In the genomic region with DNA sequence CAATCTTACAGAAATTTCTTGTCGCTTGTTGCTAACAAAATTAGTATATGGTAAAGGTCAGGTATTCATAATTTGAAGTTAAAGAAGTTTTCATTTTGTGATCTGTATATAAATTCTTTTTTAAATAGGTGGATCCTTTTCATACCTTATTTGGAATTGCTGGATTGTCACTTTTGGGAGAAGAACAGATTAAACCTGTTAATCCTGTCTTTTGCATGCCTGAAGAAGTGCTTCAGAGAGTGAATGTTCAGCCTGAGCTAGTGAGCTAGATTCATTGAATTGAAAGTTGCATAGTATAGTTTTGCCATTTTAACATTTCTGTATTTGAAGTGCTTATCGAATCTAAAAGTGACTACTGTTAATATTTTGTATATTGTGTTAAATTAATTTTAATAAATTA, we compare ENCODE assay signal across 23 cellular contexts. TPM values are rescaled to one million over a fixed set of nuclear protein-coding genes. Genes with fewer than 3 reads are reported as not detected.
DNase-seq lines count a peak whose midpoint lies in the region; ATAC-seq and TF ChIP-seq lines count a peak whose summit lies in the region.
"Had no signal": no experiment of that assay in that cellular context is flagged by ENCODE, and none has a peak within 500 bp of the region (broad histone marks: within the 10 kb centered on the region; RNA-seq: fewer than 3 reads in every experiment).

No MANE protein-coding gene starts in this region.

- H3K27ac Mint-ChIP-seq in stimulated activated naive CD8-positive, alpha-beta T cell treated with anti-CD3 and anti-CD28 coated beads, Interleukin-15, Interleukin-2, amounts not matched to agents 100 ng/mL and 50 ng/mL, for 24 hours: no peak overlapping the region
- H3K27ac Mint-ChIP-seq in activated naive CD8-positive, alpha-beta T cell treated with anti-CD3 and anti-CD28 coated beads, Interleukin-2, amount 50 U/mL, for 24 hours: peak overlapping the region; percentile 61
- H3K27ac Mint-ChIP-seq in type B pancreatic cell: peak overlapping the region; percentile 73
- H3K27ac Mint-ChIP-seq: GM23338, IgD-negative memory B cell had no signal

- DNase-seq in NCI-H82 (lab: John Stamatoyannopoulos, UW): peak; percentile 12
- DNase-seq in NCI-H82 treated with DMSO at 0.1 percent for 48 hours (lab: John Stamatoyannopoulos, UW; ENCODE audit: unreplicated experiment): no peak
- DNase-seq in stimulated activated naive CD8-positive, alpha-beta T cell treated with anti-CD3 and anti-CD28 coated beads, Interleukin-15, Interleukin-2, amounts not matched to agents 100 U/mL and 50 U/mL, for 24 hours: no peak
- DNase-seq in activated naive CD8-positive, alpha-beta T cell treated with anti-CD3 and anti-CD28 coated beads, Interleukin-2, amount 50 U/mL, for 24 hours: no peak
- DNase-seq in type B pancreatic cell (ENCODE audit: extremely low spot score, unreplicated experiment): no peak
- no peak for DNase-seq in islet precursor cell
- DNase-seq: CD4-positive, CD25-positive, alpha-beta regulatory T cell; DMS79; EL; GDM1; H9; NCI-H1092; NCI-H1417 treated with DMSO at 0.1 percent for 48 hours; NCI-H1694 treated with DMSO at 0.1 percent for 48 hours; NCI-H2081; NCI-H226; NCI-H510A treated with DMSO at 0.1 percent for 48 hours had no signal

- H3K27me3 Mint-ChIP-seq in stimulated activated naive CD8-positive, alpha-beta T cell treated with anti-CD3 and anti-CD28 coated beads, Interleukin-15, Interleukin-2, amounts not matched to agents 100 ng/mL and 50 ng/mL, for 24 hours: no peaks in the 10 kb centered on the region
- no peaks in the 10 kb centered on the region for H3K27me3 Mint-ChIP-seq in activated naive CD8-positive, alpha-beta T cell treated with anti-CD3 and anti-CD28 coated beads, Interleukin-2, amount 50 U/mL, for 24 hours
- H3K27me3 Mint-ChIP-seq in type B pancreatic cell: no peaks in the 10 kb centered on the region
- H3K27me3 Mint-ChIP-seq: CD4-positive, CD25-positive, alpha-beta regulatory T cell; IgD-negative memory B cell had no signal

- TF ChIP-seq CTCF in type B pancreatic cell (conservative IDR thresholded peaks at IDR 0.05): no peak

- H3K9me3 Mint-ChIP-seq in stimulated activated naive CD8-positive, alpha-beta T cell treated with anti-CD3 and anti-CD28 coated beads, Interleukin-15, Interleukin-2, amounts not matched to agents 100 ng/mL and 50 ng/mL, for 24 hours: no peaks in the 10 kb centered on the region
- H3K9me3 Mint-ChIP-seq in activated naive CD8-positive, alpha-beta T cell treated with anti-CD3 and anti-CD28 coated beads, Interleukin-2, amount 50 U/mL, for 24 hours: no peaks in the 10 kb centered on the region
- H3K9me3 Mint-ChIP-seq in type B pancreatic cell: no peaks in the 10 kb centered on the region
- H3K9me3 Mint-ChIP-seq: GM23338, H9, IgD-negative memory B cell had no signal

- ATAC-seq in stimulated activated naive CD8-positive, alpha-beta T cell treated with anti-CD3 and anti-CD28 coated beads, Interleukin-15, Interleukin-2, amounts not matched to agents 100 U/mL and 50 U/mL, for 24 hours: no peak
- ATAC-seq in activated naive CD8-positive, alpha-beta T cell treated with anti-CD3 and anti-CD28 coated beads, Interleukin-2, amount 50 U/mL, for 24 hours: no peak
- no peak for ATAC-seq in HG03469 (IDR thresholded peaks at IDR 0.05; ENCODE audit: unreplicated experiment)
- ATAC-seq: GM12878, GM23338, SK-N-SH treated with all-trans-retinoic acid at 6 μM for 48 hours had no signal

- peak overlapping the region; percentile 99 for H3K4me3 Mint-ChIP-seq in stimulated activated naive CD8-positive, alpha-beta T cell treated with anti-CD3 and anti-CD28 coated beads, Interleukin-15, Interleukin-2, amounts not matched to agents 100 ng/mL and 50 ng/mL, for 24 hours
- no peak overlapping the region for H3K4me3 Mint-ChIP-seq in activated naive CD8-positive, alpha-beta T cell treated with anti-CD3 and anti-CD28 coated beads, Interleukin-2, amount 50 U/mL, for 24 hours
- no peak overlapping the region for H3K4me3 Mint-ChIP-seq in type B pancreatic cell
- H3K4me3 Mint-ChIP-seq: CD4-positive, CD25-positive, alpha-beta regulatory T cell; GM23338; H9 had no signal

- H3K4me1 Mint-ChIP-seq in stimulated activated naive CD8-positive, alpha-beta T cell treated with anti-CD3 and anti-CD28 coated beads, Interleukin-15, Interleukin-2, amounts not matched to agents 100 ng/mL and 50 ng/mL, for 24 hours (ENCODE audit: low read depth): peaks cover 51% of the 10 kb centered on the region
- H3K4me1 Mint-ChIP-seq in activated naive CD8-positive, alpha-beta T cell treated with anti-CD3 and anti-CD28 coated beads, Interleukin-2, amount 50 U/mL, for 24 hours: peaks cover 42% of the 10 kb centered on the region
- H3K4me1 Mint-ChIP-seq in type B pancreatic cell (ENCODE audit: unreplicated experiment): peaks cover 14% of the 10 kb centered on the region

- H3K36me3 Mint-ChIP-seq in stimulated activated naive CD8-positive, alpha-beta T cell treated with anti-CD3 and anti-CD28 coated beads, Interleukin-15, Interleukin-2, amounts not matched to agents 100 ng/mL and 50 ng/mL, for 24 hours (ENCODE audit: low read depth): peaks cover 85% of the 10 kb centered on the region
- peaks cover 77% of the 10 kb centered on the region for H3K36me3 Mint-ChIP-seq in activated naive CD8-positive, alpha-beta T cell treated with anti-CD3 and anti-CD28 coated beads, Interleukin-2, amount 50 U/mL, for 24 hours (ENCODE audit: low read depth)
- H3K36me3 Mint-ChIP-seq in type B pancreatic cell: peaks cover 53% of the 10 kb centered on the region

RNA-seq across cellular contexts. Expression of a gene that starts 2.3 kb away (rescaled TPM):
- 0.58 and 0.64 TPM in 2 replicates for total RNA-seq in type B pancreatic cell (ENCODE audit: low replicate concordance)

RNA-seq across cellular contexts. Expression of a gene that starts 8.3 kb away (rescaled TPM):
- total RNA-seq in type B pancreatic cell (ENCODE audit: low replicate concordance): 88.6 and 90.5 TPM in 2 replicates
